ENCODE assay signal across 3 cellular contexts in genomic region chr2:70898363-70899240, GRCh38.
TF ChIP-seq lines count a peak whose summit lies in the region.

No MANE protein-coding gene starts in this region.

TF ChIP-seq in GM23338, 12 proteins besides CTCF, POLR2A, EP300 and RAD21:
- TF ChIP-seq ZNF331 (CRISPR knock-in tag; IDR thresholded peaks at IDR 0.05; ENCODE audit: low read depth): no peak
- no peak for TF ChIP-seq CREB1 (CRISPR knock-in tag; IDR thresholded peaks at IDR 0.05; ENCODE audit: low read depth)
- peak; percentile 93 for TF ChIP-seq EZH2 (IDR thresholded peaks at IDR 0.05; ENCODE audit: low read depth, unreplicated experiment)
- TF ChIP-seq EZH2phosphoT487 (IDR thresholded peaks at IDR 0.05; ENCODE audit: unreplicated experiment): peak; percentile 14

TF ChIP-seq in HEK293, 187 proteins besides CTCF, POLR2A, EP300 and RAD21:
- TF ChIP-seq SP3 (tag by site-specific recombination; IDR thresholded peaks at IDR 0.05) (no peak), ZBTB17 (tag by site-specific recombination; IDR thresholded peaks at IDR 0.05) (peak; percentile 91), ZNF366 (tag by site-specific recombination; conservative IDR thresholded peaks at IDR 0.05) (peak; percentile 94)

TF ChIP-seq in H1, 55 proteins besides CTCF, POLR2A, EP300 and RAD21:
- TF ChIP-seq TEAD4 (IDR thresholded peaks at IDR 0.05; ENCODE audit: low read depth, low read length) (no peak), CBX8 (IDR thresholded peaks at IDR 0.05; ENCODE audit: borderline replicate concordance, low read depth, low read length) (peak; percentile 90; the same call in 1 of the 2 replicates), SUZ12 (IDR thresholded peaks at IDR 0.05; ENCODE audit: low read length) (peak; percentile 94), CTBP2 (IDR thresholded peaks at IDR 0.05; ENCODE audit: borderline replicate concordance, insufficient read depth, insufficient read length, low read length) (peak; percentile 67), EGR1 (IDR thresholded peaks at IDR 0.05; ENCODE audit: borderline replicate concordance, low read depth, low read length) (peak; percentile 85), RNF2 (IDR thresholded peaks at IDR 0.05; ENCODE audit: borderline replicate concordance, low read depth, low read length, missing control alignments, poor library complexity, severe bottlenecking) (peak; percentile 2), MAX (IDR thresholded peaks at IDR 0.05) (no peak; the same call in 1 of the 2 replicates), SP1 (IDR thresholded peaks at IDR 0.05; ENCODE audit: low read depth, low read length) (peak; percentile 59), YY1 (IDR thresholded peaks at IDR 0.05; ENCODE audit: low read depth, low read length) (peak; percentile 57; the same call in 1 of the 2 replicates), HDAC6 (IDR thresholded peaks at IDR 0.05; ENCODE audit: low read depth, low read length) (no peak), SP2 (IDR thresholded peaks at IDR 0.05; ENCODE audit: low read length) (no peak)
